Comparison of ENCODE assay signal across 13 cellular contexts in genomic region chr2:196201229-196201998, GRCh38. TPM values are rescaled to one million over a fixed set of nuclear protein-coding genes. Genes with fewer than 3 reads are reported as not detected.
DNase-seq lines count a peak whose midpoint lies in the region; ATAC-seq and TF ChIP-seq lines count a peak whose summit lies in the region.
"Had no signal": no experiment of that assay in that cellular context is flagged by ENCODE, and none has a peak within 500 bp of the region (broad histone marks: within the 10 kb centered on the region; RNA-seq: fewer than 3 reads in every experiment).

No MANE protein-coding gene starts in this region.

- no peaks in the 10 kb centered on the region for H3K9me3 ChIP-seq in CD4-positive, alpha-beta T cell (ENCODE audit: control insufficient read depth, low read length)
- no peaks in the 10 kb centered on the region for H3K9me3 ChIP-seq in HAP-1
- H3K9me3 ChIP-seq: BLaER1 treated with 17β-estradiol and CSF1 and Interleukin-3, amounts not matched to agents 10 nM and 100 nM had no signal

- H3K4me1 Mint-ChIP-seq in CD4-positive, alpha-beta T cell (ENCODE audit: low read depth): peaks cover 48% of the 10 kb centered on the region
- H3K4me1 Mint-ChIP-seq in IgD-negative memory B cell (peaks cover 25 to 37% (median 26%) of the 10 kb centered on the region in 3 donors), immature natural killer cell (peaks cover 14 to 21% of the 10 kb centered on the region in 2 donors)
- peaks cover 45% of the 10 kb centered on the region for H3K4me1 Mint-ChIP-seq in activated naive CD8-positive, alpha-beta T cell (ENCODE audit: low read depth)

- no peak for ATAC-seq in CD4-positive, alpha-beta T cell (ENCODE audit: poor library complexity)
- ATAC-seq: esophagus mucosa had no signal

- H3K27ac Mint-ChIP-seq in CD4-positive, alpha-beta T cell: peak overlapping the region; percentile 90
- peak overlapping the region in 2 of 3 donors; percentile 83 to 88 for H3K27ac Mint-ChIP-seq in IgD-negative memory B cell
- H3K27ac Mint-ChIP-seq in activated naive CD8-positive, alpha-beta T cell: peak overlapping the region; percentile 76
- peak overlapping the region in 4 of 6 donors; percentile 68 to 89 (median 82) for H3K27ac Mint-ChIP-seq in immature natural killer cell
- H3K27ac Mint-ChIP-seq: HFFc6 had no signal

- POLR2A ChIA-PET in CD4-positive, alpha-beta T cell (lab: Charles Lee): interaction anchor here (0.6 to 9.9 kb wide), 13 partner anchors 9 to 545 kb away, joined by 3 to 85 read pairs (median 9); partner anchors contain the start of genes SLC39A10 and STK17B

- H3K4me3 ChIP-seq in HAP-1: no peak overlapping the region
- H3K4me3 ChIP-seq: BLaER1 treated with 17β-estradiol and CSF1 and Interleukin-3, amounts not matched to agents 10 nM and 100 nM had no signal

- intact Hi-C loops in CD4-positive, alpha-beta T cell (cut with DNase I, micrococcal nuclease): no loop called here

- no peaks in the 10 kb centered on the region for H3K9me3 Mint-ChIP-seq in CD4-positive, alpha-beta T cell
- H3K9me3 Mint-ChIP-seq in IgD-negative memory B cell: peaks cover 0 to 2% (median 2%) of the 10 kb centered on the region in 3 donors
- H3K9me3 Mint-ChIP-seq in activated naive CD8-positive, alpha-beta T cell (ENCODE audit: low read depth): no peaks in the 10 kb centered on the region
- H3K9me3 Mint-ChIP-seq in immature natural killer cell: no peaks in the 10 kb centered on the region
- H3K9me3 Mint-ChIP-seq: HFFc6 had no signal

- H3K36me3 Mint-ChIP-seq in CD4-positive, alpha-beta T cell (ENCODE audit: low read depth): no peaks in the 10 kb centered on the region
- H3K36me3 Mint-ChIP-seq in IgD-negative memory B cell (no peaks in the 10 kb centered on the region), immature natural killer cell (no peaks in the 10 kb centered on the region)
- no peaks in the 10 kb centered on the region for H3K36me3 Mint-ChIP-seq in activated naive CD8-positive, alpha-beta T cell

- in situ Hi-C loops in HAP-1 (cut with MboI; ENCODE audit: low sequenced_read_pairs): no loop called here

- no peaks in the 10 kb centered on the region for H3K27me3 Mint-ChIP-seq in CD4-positive, alpha-beta T cell
- H3K27me3 Mint-ChIP-seq in IgD-negative memory B cell (no peaks in the 10 kb centered on the region), immature natural killer cell (ENCODE audit: low read depth in 3 of 3) (peaks cover 0 to 2% (median 0%) of the 10 kb centered on the region in 3 donors)
- H3K27me3 Mint-ChIP-seq in activated naive CD8-positive, alpha-beta T cell: no peaks in the 10 kb centered on the region

- CTCF ChIA-PET in CD4-positive, alpha-beta T cell (lab: Charles Lee): interaction anchor here (0.7 to 1.6 kb wide), 6 partner anchors 9 to 123 kb away, joined by 3 to 8 read pairs (median 4); no protein-coding TSS in a partner anchor

- no peaks in the 10 kb centered on the region for H3K27me3 ChIP-seq in CD4-positive, alpha-beta T cell (ENCODE audit: control insufficient read depth, insufficient read depth, low read length)
- no peaks in the 10 kb centered on the region for H3K27me3 ChIP-seq in HAP-1 (ENCODE audit: low read depth)
- H3K27me3 ChIP-seq: BLaER1 treated with 17β-estradiol and CSF1 and Interleukin-3, amounts not matched to agents 10 nM and 100 nM had no signal

- peak overlapping the region; percentile 19 for H3K27ac ChIP-seq in CD4-positive, alpha-beta T cell (ENCODE audit: low read depth, low read length)
- H3K27ac ChIP-seq: BLaER1 treated with 17β-estradiol and CSF1 and Interleukin-3, amounts not matched to agents 10 nM and 100 nM; RWPE1 had no signal

- no peaks in the 10 kb centered on the region for H3K36me3 ChIP-seq in HAP-1 (replicated peaks)
- H3K36me3 ChIP-seq: BLaER1 treated with 17β-estradiol and CSF1 and Interleukin-3, amounts not matched to agents 10 nM and 100 nM had no signal

- DNase-seq in CD4-positive, alpha-beta T cell: no peak
- no peak for DNase-seq in immature natural killer cell
- no peak for DNase-seq in NCI-H2227 treated with DMSO at 0.1 percent for 48 hours (lab: John Stamatoyannopoulos, UW)
- no peak for DNase-seq in HAP-1 (ENCODE audit: low spot score in 2 of 2)
- no peak for DNase-seq in activated effector memory CD4-positive, alpha-beta T cell treated with anti-CD3 and anti-CD28 coated beads, Interleukin-2, amount 50 U/mL, for 16 hours
- DNase-seq in Ammon's horn (ENCODE audit: low spot score): no peak
- DNase-seq: HFFc6, NCI-H510A had no signal

- H3K4me3 Mint-ChIP-seq in CD4-positive, alpha-beta T cell: peak overlapping the region; percentile 58
- H3K4me3 Mint-ChIP-seq in IgD-negative memory B cell (peak overlapping the region; percentile 27 to 90 (median 80)), immature natural killer cell (peak overlapping the region in 3 of 5 donors; percentile 15 to 78 (median 36))
- H3K4me3 Mint-ChIP-seq in activated naive CD8-positive, alpha-beta T cell: peak overlapping the region; percentile 59
- H3K4me3 Mint-ChIP-seq: HFFc6 had no signal

- H3K4me1 ChIP-seq in HAP-1: no peaks in the 10 kb centered on the region

- no peak for TF ChIP-seq CTCF in CD4-positive, alpha-beta T cell (IDR thresholded peaks at IDR 0.05)

RNA-seq across cellular contexts. Expression of gene STK17B, which starts 30.0 kb away (rescaled TPM):
- 100 to 1,000 TPM; 645 to 648 TPM for total RNA-seq in CD4-positive, alpha-beta T cell
- 71.9 TPM for polyA plus RNA-seq in IgD-negative memory B cell
- 10 to 100 TPM; 45.8 to 68.1 (median 68.0) TPM for polyA plus RNA-seq in immature natural killer cell
